In the genomic region with DNA sequence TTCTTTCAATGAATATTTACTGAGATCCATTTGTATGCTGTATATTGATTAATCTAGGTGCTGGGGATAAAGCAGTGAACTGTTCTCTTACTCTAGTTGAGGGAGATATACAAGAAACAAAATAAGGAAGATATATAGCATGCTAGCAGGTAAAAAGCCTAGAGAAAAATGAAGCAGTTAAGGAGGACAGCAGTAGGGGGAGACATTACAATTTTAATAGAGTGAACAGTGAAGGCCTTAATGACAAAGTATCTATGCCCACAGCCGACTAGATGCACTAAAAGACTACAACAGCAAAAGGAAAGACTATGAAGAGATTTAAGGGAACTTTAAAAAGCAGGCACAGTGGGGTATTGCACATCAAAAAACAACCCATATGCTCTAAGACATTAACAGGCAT, we compare ENCODE assay signal across 10 cellular contexts.
A peak's percentile ranks its signal among the peaks of the same experiment; 100 is the strongest.
DNase-seq lines count a peak whose midpoint lies in the region; ATAC-seq, FAIRE-seq and TF ChIP-seq lines count a peak whose summit lies in the region.
"Had no signal": no experiment of that assay in that cellular context is flagged by ENCODE, and none has a peak within 500 bp of the region (broad histone marks: within the 10 kb centered on the region; RNA-seq: fewer than 3 reads in every experiment).

No MANE protein-coding gene starts in this region.

- CTCF ChIA-PET in A549 (lab: Yijun Ruan, JAX), result interaction anchor here (0.6 kb wide), 1 partner anchor 240 kb away, joined by 4 read pairs; no protein-coding TSS in a partner anchor
- CTCF ChIA-PET in H1 (lab: Charles Lee; ENCODE audit: partially characterized antibody), result interaction anchor here (1.0 to 1.7 kb wide), 7 partner anchors 9 to 87 kb away, joined by 3 to 6 read pairs (median 3); no protein-coding TSS in a partner anchor

- no peak overlapping the region for H2BK15ac ChIP-seq in H1 (ENCODE audit: low read length)

- H3K36me3 ChIP-seq in H1 (ENCODE audit: control insufficient read depth in 2 of 4, insufficient read depth in 4 of 4, low read length in 3 of 4), result peaks cover 0 to 4% (median 2%) of the 10 kb centered on the region in 4 experiments; a peak in 3 of 8 replicates
- peaks cover 0 to 10% of the 10 kb centered on the region in 2 donors for H3K36me3 ChIP-seq in thyroid gland

- TF ChIP-seq EP300 in A549 (IDR thresholded peaks at IDR 0.05) (no peak), H1 (IDR thresholded peaks at IDR 0.05; ENCODE audit: borderline replicate concordance in 1 of 2, low read depth in 2 of 2, low read length in 2 of 2) (no peak)

- H4K20me1 ChIP-seq in H1 (replicated peaks in 1 of 2; ENCODE audit: control insufficient read depth in 1 of 2, insufficient read depth in 2 of 2, low read length in 2 of 2), result no peaks in the 10 kb centered on the region

- H3K14ac ChIP-seq in H1 (ENCODE audit: insufficient read length), result no peak overlapping the region

- H2BK12ac ChIP-seq in H1 (ENCODE audit: low read depth, low read length), result no peak overlapping the region

- no peak overlapping the region for H3K4ac ChIP-seq in H1 (replicated peaks; ENCODE audit: insufficient read length, low read depth, low read length)

- H3K4me1 ChIP-seq in A549 (peaks cover 11% of the 10 kb centered on the region; the same call in 2 of the 3 replicates), H1 (replicated peaks in 1 of 4; ENCODE audit: control insufficient read depth in 3 of 4, insufficient read depth in 4 of 4, low read length in 3 of 4) (no peaks in the 10 kb centered on the region), thyroid gland (peaks cover 0 to 6% of the 10 kb centered on the region in 2 donors)

- H3K9me3 Mint-ChIP-seq in immature natural killer cell, result no peaks in the 10 kb centered on the region
- H3K9me3 Mint-ChIP-seq: stimulated activated naive CD8-positive, alpha-beta T cell treated with anti-CD3 and anti-CD28 coated beads, Interleukin-15, Interleukin-2, amounts not matched to agents 100 ng/mL and 50 ng/mL, for 24 hours had no signal

- H3K79me1 ChIP-seq in H1 (ENCODE audit: low read depth, low read length), result no peaks in the 10 kb centered on the region

- peak overlapping the region in 1 of 6 donors; percentile 41 for H3K27ac Mint-ChIP-seq in immature natural killer cell
- H3K27ac Mint-ChIP-seq: stimulated activated naive CD8-positive, alpha-beta T cell treated with anti-CD3 and anti-CD28 coated beads, Interleukin-15, Interleukin-2, amounts not matched to agents 100 ng/mL and 50 ng/mL, for 24 hours had no signal

- H3K56ac ChIP-seq in H1 (replicated peaks; ENCODE audit: insufficient read length, low read depth, low read length), result no peak overlapping the region

- H3K79me2 ChIP-seq in H1 (ENCODE audit: control insufficient read depth in 1 of 2, insufficient read depth in 2 of 2, low read length in 2 of 2), result no peaks in the 10 kb centered on the region

- peaks cover 11 to 35% (median 16%) of the 10 kb centered on the region in 3 donors for H3K36me3 Mint-ChIP-seq in immature natural killer cell

- H4K5ac ChIP-seq in H1 (ENCODE audit: insufficient read length, low read depth, low read length), result no peak overlapping the region

- no peak overlapping the region for H3K9ac ChIP-seq in H1 (replicated peaks in 1 of 4; ENCODE audit: extremely low read depth in 1 of 4, low read depth in 3 of 4, low read length in 3 of 4)

- no peak overlapping the region for H2BK20ac ChIP-seq in H1 (ENCODE audit: low read length)

- TF ChIP-seq CTCF in A549 (IDR thresholded peaks at IDR 0.05), result peak; percentile 27; the same call in 1 of the 3 replicates
- peak; percentile 35; the same call in 2 of the 3 replicates for TF ChIP-seq CTCF in GM12872 (IDR thresholded peaks at IDR 0.05; ENCODE audit: insufficient read depth, low read depth, low read length)
- peak in 1 of 3 experiments; percentile 29; a peak in 1 of 4 replicates for TF ChIP-seq CTCF in H1 (IDR thresholded peaks at IDR 0.05; ENCODE audit: control extremely low read depth in 1 of 3, insufficient read depth in 1 of 3, low read depth in 1 of 3, low read length in 3 of 3)
- TF ChIP-seq CTCF in thyroid gland (IDR thresholded peaks at IDR 0.05), result no peak

- no peak overlapping the region for H3K18ac ChIP-seq in H1 (ENCODE audit: extremely low read depth, low read length)

- H4K8ac ChIP-seq in H1 (ENCODE audit: extremely low read depth, insufficient read depth, low read length), result no peak overlapping the region

- H2BK5ac ChIP-seq in H1 (ENCODE audit: low read depth, low read length), result no peak overlapping the region

- no peak overlapping the region for H2BK120ac ChIP-seq in H1 (replicated peaks; ENCODE audit: low read depth, low read length)

- no peak overlapping the region for H4K91ac ChIP-seq in H1 (replicated peaks; ENCODE audit: insufficient read length, low read length)

- H3K27ac ChIP-seq in A549, result no peak overlapping the region
- no peak overlapping the region for H3K27ac ChIP-seq in H1 (ENCODE audit: low read depth, low read length)
- no peak overlapping the region for H3K27ac ChIP-seq in thyroid gland

- H2AK5ac ChIP-seq in H1 (ENCODE audit: low read depth, low read length), result no peak overlapping the region

- no peaks in the 10 kb centered on the region for H3K4me1 Mint-ChIP-seq in immature natural killer cell

- H2AFZ ChIP-seq in H1 (ENCODE audit: low read length), result no peak overlapping the region

- H3K4me2 ChIP-seq in A549 (no peak overlapping the region), H1 (ENCODE audit: insufficient read depth in 1 of 2, low read depth in 2 of 2, low read length in 2 of 2) (no peak overlapping the region)

- H3K4me3 Mint-ChIP-seq in immature natural killer cell, result no peak overlapping the region
- H3K4me3 Mint-ChIP-seq: stimulated activated naive CD8-positive, alpha-beta T cell treated with anti-CD3 and anti-CD28 coated beads, Interleukin-15, Interleukin-2, amounts not matched to agents 100 ng/mL and 50 ng/mL, for 24 hours had no signal

- 40% methylated on average over 1 of the region's 1 CpG for WGBS in A549 (ENCODE audit: missing lambda C conversion rate)
- WGBS in H1 (ENCODE audit: extremely low coverage in 1 of 2, insufficient coverage in 1 of 2, insufficient read length in 1 of 2, insufficient replicate concordance in 2 of 2, low coverage in 1 of 2, low lambda C conversion rate in 2 of 2, missing lambda C conversion rate in 1 of 2), 2 experiments, result 96% methylated on average over 1 of the region's 1 CpG; no CpG with 5 or more reads in 1 of the 2 experiments
- 77 to 78% methylated on average over 1 of the region's 1 CpG for WGBS in thyroid gland, 2 donors

- intact Hi-C loops in thyroid gland (cut with DNase I), result no loop called here

- TF ChIP-seq RAD21 in A549 (conservative IDR thresholded peaks at IDR 0.05 in 1 of 2, IDR thresholded peaks at IDR 0.05 in 1 of 2) (peak; percentile 29 to 41; a peak in 2 of 5 replicates), H1 (IDR thresholded peaks at IDR 0.05 in 1 of 2, conservative IDR thresholded peaks at IDR 0.05 in 1 of 2; ENCODE audit: low read depth in 2 of 2, low read length in 2 of 2) (peak; percentile 35 to 48; a peak in 3 of 4 replicates)

- peak; percentile 10 to 45 for DNase-seq in A549 (ENCODE audit: low read depth in 1 of 2, low spot score in 1 of 2)
- DNase-seq in NCI-H82 treated with DMSO at 0.1 percent for 48 hours (lab: John Stamatoyannopoulos, UW; ENCODE audit: unreplicated experiment), result peak; percentile 17
- no peak for DNase-seq in H1 (ENCODE audit: low read depth in 1 of 2, low spot score in 2 of 2)
- no peak for DNase-seq in immature natural killer cell
- DNase-seq in thyroid gland, result no peak
- DNase-seq in NCI-H2196 treated with DMSO at 0.1 percent for 48 hours (lab: John Stamatoyannopoulos, UW; ENCODE audit: unreplicated experiment), result no peak
- DNase-seq: NK-92 treated with Interleukin-12 subunit alpha and Interleukin-12 subunit beta, amount 100 ng/mL, for 24 hours had no signal

- H3K27me3 Mint-ChIP-seq in immature natural killer cell (ENCODE audit: low read depth in 3 of 3), result peaks cover 0 to 4% (median 0%) of the 10 kb centered on the region in 3 donors
- H3K27me3 Mint-ChIP-seq: stimulated activated naive CD8-positive, alpha-beta T cell treated with anti-CD3 and anti-CD28 coated beads, Interleukin-15, Interleukin-2, amounts not matched to agents 100 ng/mL and 50 ng/mL, for 24 hours had no signal

- no peaks in the 10 kb centered on the region for H3K27me3 ChIP-seq in H1 (replicated peaks in 1 of 4; ENCODE audit: control insufficient read depth in 3 of 4, extremely low read depth in 1 of 4, insufficient read depth in 3 of 4, low read length in 3 of 4)
- no peaks in the 10 kb centered on the region for H3K27me3 ChIP-seq in thyroid gland

- peak; percentile 47 to 81; a peak in 3 of 6 replicates for ATAC-seq in A549
- no peak for ATAC-seq in GM21423 (IDR thresholded peaks at IDR 0.05; ENCODE audit: unreplicated experiment)

- H3K23me2 ChIP-seq in H1 (ENCODE audit: low read depth, low read length), result no peaks in the 10 kb centered on the region

- FAIRE-seq in A549 (lab: Jason Lieb, UNC) (no peak), H1 (lab: Jason Lieb, UNC) (no peak)

- H3K9me3 ChIP-seq in A549, result no peaks in the 10 kb centered on the region
- no peaks in the 10 kb centered on the region for H3K9me3 ChIP-seq in H1 (ENCODE audit: insufficient read depth in 2 of 2, low read depth in 1 of 2, low read length in 1 of 2)
- H3K9me3 ChIP-seq in thyroid gland, result no peaks in the 10 kb centered on the region

- TF ChIP-seq POLR2A in A549 (IDR thresholded peaks at IDR 0.05; ENCODE audit: low read length), result no peak
- no peak for TF ChIP-seq POLR2A in H1 (IDR thresholded peaks at IDR 0.05; ENCODE audit: control extremely low read depth in 1 of 2, low read depth in 2 of 2, low read length in 2 of 2)
- TF ChIP-seq POLR2A in thyroid gland (IDR thresholded peaks at IDR 0.05), result no peak

- no peak overlapping the region for H3K4me3 ChIP-seq in A549
- no peak overlapping the region for H3K4me3 ChIP-seq in H1 (ENCODE audit: extremely low read depth in 1 of 4, insufficient read depth in 2 of 4, low read depth in 3 of 4, low read length in 4 of 4)
- no peak overlapping the region for H3K4me3 ChIP-seq in thyroid gland (replicated peaks in 1 of 3)

- H3K23ac ChIP-seq in H1 (ENCODE audit: insufficient read length), result no peak overlapping the region

- POLR2A ChIA-PET in A549 (lab: Yijun Ruan, JAX) (no interaction called here), H1 (lab: Charles Lee; ENCODE audit: partially characterized antibody) (no interaction called here)

TF ChIP-seq in A549, 52 proteins besides CTCF, POLR2A, EP300 and RAD21:
- TF ChIP-seq HEYL (CRISPR knock-in tag; IDR thresholded peaks at IDR 0.05) (no peak), RCOR1 (IDR thresholded peaks at IDR 0.05; ENCODE audit: low read depth, low read length) (no peak)

TF ChIP-seq in H1, 55 proteins besides CTCF, POLR2A, EP300 and RAD21 (continues in another document):
- TF ChIP-seq RFX5 (IDR thresholded peaks at IDR 0.05; ENCODE audit: borderline replicate concordance, low read depth, low read length) (no peak), YY1 (IDR thresholded peaks at IDR 0.05; ENCODE audit: low read depth, low read length) (no peak), KDM4A (IDR thresholded peaks at IDR 0.05; ENCODE audit: low read depth, low read length, severe bottlenecking) (no peak), JUN (IDR thresholded peaks at IDR 0.05; ENCODE audit: low read depth, low read length) (no peak), JUND (IDR thresholded peaks at IDR 0.05; ENCODE audit: low read length) (no peak), EGR1 (IDR thresholded peaks at IDR 0.05; ENCODE audit: borderline replicate concordance, low read depth, low read length) (no peak)

Comparison
In these comparisons a context has a peak if more than half of its experiments do, and no peak if none do; other contexts are left out.
1. DNase-seq: peak in A549 (2 of 2) and NCI-H82 treated with DMSO at 0.1 percent for 48 hours (single experiment); none in H1 (0 of 2), immature natural killer cell (0 of 3), thyroid gland (0 of 2) and NCI-H2196 treated with DMSO at 0.1 percent for 48 hours (single experiment).
2. CTCF ChIP-seq: peak in A549 (single experiment) and GM12872 (single experiment); none in thyroid gland (0 of 6).
3. Of the 18 proteins assayed by ChIP-seq in both H1 and A549: peak only in H1: none; only in A549: none; in both: RAD21; in neither: 16; mixed calls (peak in some experiments, not most) for 1.